1 cellular context compared by ENCODE assay signal in the genomic region with DNA sequence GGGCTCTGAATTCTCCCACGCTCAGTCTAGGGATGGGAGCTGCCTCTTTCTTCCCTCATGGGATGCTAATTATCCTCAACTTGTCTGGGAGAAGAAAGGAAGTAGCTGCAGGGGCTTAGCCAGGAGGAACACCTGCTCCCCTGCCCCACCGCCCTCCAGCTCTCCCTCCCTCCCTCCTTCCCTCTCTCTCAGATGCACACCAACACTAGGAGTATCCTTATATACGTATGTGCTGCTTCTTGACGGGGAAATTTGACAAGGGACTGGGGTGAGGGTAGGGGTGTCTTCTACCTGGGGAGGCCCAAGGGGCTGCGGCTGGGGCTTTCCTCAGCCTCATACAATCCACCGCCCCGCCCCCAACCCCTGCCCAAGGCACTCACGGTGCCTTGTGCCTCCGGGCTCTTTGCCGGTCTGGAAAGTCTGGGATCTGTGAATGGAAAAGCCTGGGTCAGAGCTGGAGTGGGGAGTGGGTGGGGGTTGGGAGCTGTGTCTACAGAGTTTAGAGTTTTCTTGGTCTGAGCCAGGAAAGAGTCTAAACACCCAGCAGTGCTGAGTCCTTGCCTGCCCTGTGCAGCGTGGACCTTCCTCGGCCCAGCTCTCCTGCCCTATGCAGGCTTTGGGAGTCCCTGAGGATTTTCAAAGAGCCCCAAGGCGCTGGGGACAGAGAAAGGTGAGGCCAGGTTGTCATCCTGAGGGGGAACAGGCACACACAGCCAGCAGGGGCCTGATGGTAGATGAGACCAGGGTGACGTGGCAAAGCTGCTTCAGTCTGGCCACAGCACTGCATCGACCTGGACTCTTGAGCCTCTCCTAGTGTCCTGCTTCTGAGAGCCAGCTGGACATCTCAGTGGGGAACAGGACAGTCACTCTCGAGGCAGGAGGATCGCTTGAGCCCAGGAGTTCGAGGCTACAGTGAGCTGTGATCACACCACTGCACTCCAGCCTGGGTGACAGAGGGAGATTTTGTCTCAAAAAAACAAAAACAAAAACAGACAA.
A peak's percentile ranks its signal among the peaks of the same experiment; 100 is the strongest.
TF ChIP-seq lines count a peak whose summit lies in the region.

No MANE protein-coding gene starts in this region.

TF ChIP-seq in HepG2, 621 proteins besides CTCF, POLR2A, EP300 and RAD21 (continues in another document):
- TF ChIP-seq SKI (IDR thresholded peaks at IDR 0.05; ENCODE audit: partially characterized antibody): peak; percentile 11
- TF ChIP-seq FOXA3 (CRISPR knock-in tag; IDR thresholded peaks at IDR 0.05): 0 out of 2 replicates have a peak, but pooled peaks have one; percentile 9
- TF ChIP-seq ZNF292 (CRISPR knock-in tag; IDR thresholded peaks at IDR 0.05; ENCODE audit: borderline replicate concordance, low read depth): peak; percentile 98
- TF ChIP-seq FOXK2 (IDR thresholded peaks at IDR 0.05): no peak
- no peak for TF ChIP-seq SUZ12 (IDR thresholded peaks at IDR 0.05; ENCODE audit: low read depth, low read length)
- 0 out of 2 replicates have a peak, but pooled peaks have one; percentile 33 for TF ChIP-seq CBX5 (CRISPR knock-in tag; IDR thresholded peaks at IDR 0.05; ENCODE audit: borderline replicate concordance)
- TF ChIP-seq NCOA1 (CRISPR knock-in tag; IDR thresholded peaks at IDR 0.05): no peak
- TF ChIP-seq ZNF160 (CRISPR knock-in tag; IDR thresholded peaks at IDR 0.05): no peak
- no peak for TF ChIP-seq CHD4 (IDR thresholded peaks at IDR 0.05; ENCODE audit: borderline replicate concordance, low read length)
- TF ChIP-seq, protein P1, sequence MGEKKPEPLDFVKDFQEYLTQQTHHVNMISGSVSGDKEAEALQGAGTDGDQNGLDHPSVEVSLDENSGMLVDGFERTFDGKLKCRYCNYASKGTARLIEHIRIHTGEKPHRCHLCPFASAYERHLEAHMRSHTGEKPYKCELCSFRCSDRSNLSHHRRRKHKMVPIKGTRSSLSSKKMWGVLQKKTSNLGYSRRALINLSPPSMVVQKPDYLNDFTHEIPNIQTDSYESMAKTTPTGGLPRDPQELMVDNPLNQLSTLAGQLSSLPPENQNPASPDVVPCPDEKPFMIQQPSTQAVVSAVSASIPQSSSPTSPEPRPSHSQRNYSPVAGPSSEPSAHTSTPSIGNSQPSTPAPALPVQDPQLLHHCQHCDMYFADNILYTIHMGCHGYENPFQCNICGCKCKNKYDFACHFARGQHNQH (CRISPR knock-in tag; IDR thresholded peaks at IDR 0.05): peak; percentile 81; the same call in 1 of the 2 replicates
- no peak for TF ChIP-seq BRCA1 (CRISPR knock-in tag; IDR thresholded peaks at IDR 0.05)
- no peak for TF ChIP-seq SP1 (IDR thresholded peaks at IDR 0.05)
- TF ChIP-seq SP1 (CRISPR knock-in tag; IDR thresholded peaks at IDR 0.05): peak; percentile 31; the same call in 1 of the 2 replicates
- TF ChIP-seq, protein P2, sequence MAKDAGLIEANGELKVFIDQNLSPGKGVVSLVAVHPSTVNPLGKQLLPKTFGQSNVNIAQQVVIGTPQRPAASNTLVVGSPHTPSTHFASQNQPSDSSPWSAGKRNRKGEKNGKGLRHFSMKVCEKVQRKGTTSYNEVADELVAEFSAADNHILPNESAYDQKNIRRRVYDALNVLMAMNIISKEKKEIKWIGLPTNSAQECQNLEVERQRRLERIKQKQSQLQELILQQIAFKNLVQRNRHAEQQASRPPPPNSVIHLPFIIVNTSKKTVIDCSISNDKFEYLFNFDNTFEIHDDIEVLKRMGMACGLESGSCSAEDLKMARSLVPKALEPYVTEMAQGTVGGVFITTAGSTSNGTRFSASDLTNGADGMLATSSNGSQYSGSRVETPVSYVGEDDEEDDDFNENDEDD (CRISPR knock-in tag; IDR thresholded peaks at IDR 0.05; ENCODE audit: borderline replicate concordance): no peak
- peak; percentile 84 for TF ChIP-seq CREB1 (IDR thresholded peaks at IDR 0.05)
- no peak; the same call in 1 of the 2 replicates for TF ChIP-seq CREB1 (CRISPR knock-in tag; IDR thresholded peaks at IDR 0.05)
- TF ChIP-seq IRF2 (CRISPR knock-in tag; IDR thresholded peaks at IDR 0.05): peak; percentile 74; the same call in 1 of the 2 replicates
- TF ChIP-seq, protein P3, sequence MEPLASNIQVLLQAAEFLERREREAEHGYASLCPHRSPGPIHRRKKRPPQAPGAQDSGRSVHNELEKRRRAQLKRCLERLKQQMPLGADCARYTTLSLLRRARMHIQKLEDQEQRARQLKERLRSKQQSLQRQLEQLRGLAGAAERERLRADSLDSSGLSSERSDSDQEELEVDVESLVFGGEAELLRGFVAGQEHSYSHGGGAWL (CRISPR knock-in tag; IDR thresholded peaks at IDR 0.05): 0 out of 2 replicates have a peak, but pooled peaks have one; percentile 35
- TF ChIP-seq, protein P4, sequence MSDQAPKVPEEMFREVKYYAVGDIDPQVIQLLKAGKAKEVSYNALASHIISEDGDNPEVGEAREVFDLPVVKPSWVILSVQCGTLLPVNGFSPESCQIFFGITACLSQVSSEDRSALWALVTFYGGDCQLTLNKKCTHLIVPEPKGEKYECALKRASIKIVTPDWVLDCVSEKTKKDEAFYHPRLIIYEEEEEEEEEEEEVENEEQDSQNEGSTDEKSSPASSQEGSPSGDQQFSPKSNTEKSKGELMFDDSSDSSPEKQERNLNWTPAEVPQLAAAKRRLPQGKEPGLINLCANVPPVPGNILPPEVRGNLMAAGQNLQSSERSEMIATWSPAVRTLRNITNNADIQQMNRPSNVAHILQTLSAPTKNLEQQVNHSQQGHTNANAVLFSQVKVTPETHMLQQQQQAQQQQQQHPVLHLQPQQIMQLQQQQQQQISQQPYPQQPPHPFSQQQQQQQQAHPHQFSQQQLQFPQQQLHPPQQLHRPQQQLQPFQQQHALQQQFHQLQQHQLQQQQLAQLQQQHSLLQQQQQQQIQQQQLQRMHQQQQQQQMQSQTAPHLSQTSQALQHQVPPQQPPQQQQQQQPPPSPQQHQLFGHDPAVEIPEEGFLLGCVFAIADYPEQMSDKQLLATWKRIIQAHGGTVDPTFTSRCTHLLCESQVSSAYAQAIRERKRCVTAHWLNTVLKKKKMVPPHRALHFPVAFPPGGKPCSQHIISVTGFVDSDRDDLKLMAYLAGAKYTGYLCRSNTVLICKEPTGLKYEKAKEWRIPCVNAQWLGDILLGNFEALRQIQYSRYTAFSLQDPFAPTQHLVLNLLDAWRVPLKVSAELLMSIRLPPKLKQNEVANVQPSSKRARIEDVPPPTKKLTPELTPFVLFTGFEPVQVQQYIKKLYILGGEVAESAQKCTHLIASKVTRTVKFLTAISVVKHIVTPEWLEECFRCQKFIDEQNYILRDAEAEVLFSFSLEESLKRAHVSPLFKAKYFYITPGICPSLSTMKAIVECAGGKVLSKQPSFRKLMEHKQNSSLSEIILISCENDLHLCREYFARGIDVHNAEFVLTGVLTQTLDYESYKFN (CRISPR knock-in tag; conservative IDR thresholded peaks at IDR 0.05): 0 out of 2 replicates have a peak, but pooled peaks have one; percentile 31
- peak; percentile 75 for TF ChIP-seq TEAD3 (CRISPR knock-in tag; optimal IDR thresholded peaks at IDR 0.05; ENCODE audit: borderline replicate concordance)
- TF ChIP-seq, protein P5, sequence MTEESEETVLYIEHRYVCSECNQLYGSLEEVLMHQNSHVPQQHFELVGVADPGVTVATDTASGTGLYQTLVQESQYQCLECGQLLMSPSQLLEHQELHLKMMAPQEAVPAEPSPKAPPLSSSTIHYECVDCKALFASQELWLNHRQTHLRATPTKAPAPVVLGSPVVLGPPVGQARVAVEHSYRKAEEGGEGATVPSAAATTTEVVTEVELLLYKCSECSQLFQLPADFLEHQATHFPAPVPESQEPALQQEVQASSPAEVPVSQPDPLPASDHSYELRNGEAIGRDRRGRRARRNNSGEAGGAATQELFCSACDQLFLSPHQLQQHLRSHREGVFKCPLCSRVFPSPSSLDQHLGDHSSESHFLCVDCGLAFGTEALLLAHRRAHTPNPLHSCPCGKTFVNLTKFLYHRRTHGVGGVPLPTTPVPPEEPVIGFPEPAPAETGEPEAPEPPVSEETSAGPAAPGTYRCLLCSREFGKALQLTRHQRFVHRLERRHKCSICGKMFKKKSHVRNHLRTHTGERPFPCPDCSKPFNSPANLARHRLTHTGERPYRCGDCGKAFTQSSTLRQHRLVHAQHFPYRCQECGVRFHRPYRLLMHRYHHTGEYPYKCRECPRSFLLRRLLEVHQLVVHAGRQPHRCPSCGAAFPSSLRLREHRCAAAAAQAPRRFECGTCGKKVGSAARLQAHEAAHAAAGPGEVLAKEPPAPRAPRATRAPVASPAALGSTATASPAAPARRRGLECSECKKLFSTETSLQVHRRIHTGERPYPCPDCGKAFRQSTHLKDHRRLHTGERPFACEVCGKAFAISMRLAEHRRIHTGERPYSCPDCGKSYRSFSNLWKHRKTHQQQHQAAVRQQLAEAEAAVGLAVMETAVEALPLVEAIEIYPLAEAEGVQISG (CRISPR knock-in tag; IDR thresholded peaks at IDR 0.05): peak; percentile 48
- TF ChIP-seq SMAD9 (CRISPR knock-in tag; IDR thresholded peaks at IDR 0.05): no peak
- TF ChIP-seq, protein P6, sequence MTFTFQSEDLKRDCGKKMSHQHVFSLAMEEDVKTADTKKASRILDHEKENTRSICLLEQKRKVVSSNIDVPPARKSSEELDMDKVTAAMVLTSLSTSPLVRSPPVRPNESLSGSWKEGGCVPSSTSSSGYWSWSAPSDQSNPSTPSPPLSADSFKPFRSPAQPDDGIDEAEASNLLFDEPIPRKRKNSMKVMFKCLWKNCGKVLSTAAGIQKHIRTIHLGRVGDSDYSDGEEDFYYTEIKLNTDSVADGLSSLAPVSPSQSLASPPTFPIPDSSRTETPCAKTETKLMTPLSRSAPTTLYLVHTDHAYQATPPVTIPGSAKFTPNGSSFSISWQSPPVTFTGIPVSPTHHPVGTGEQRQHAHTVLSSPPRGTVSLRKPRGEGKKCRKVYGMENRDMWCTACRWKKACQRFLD (CRISPR knock-in tag; IDR thresholded peaks at IDR 0.05; ENCODE audit: borderline replicate concordance): 0 out of 2 replicates have a peak, but pooled peaks have one; percentile 38
- no peak for TF ChIP-seq ETS1 (CRISPR knock-in tag; IDR thresholded peaks at IDR 0.05)
- TF ChIP-seq HMG20A (CRISPR knock-in tag; IDR thresholded peaks at IDR 0.05; ENCODE audit: borderline replicate concordance): no peak
- TF ChIP-seq ZNF326 (CRISPR knock-in tag; IDR thresholded peaks at IDR 0.05; ENCODE audit: borderline replicate concordance): no peak
- TF ChIP-seq HDAC2 (CRISPR knock-in tag; IDR thresholded peaks at IDR 0.05): peak; percentile 32; the same call in 1 of the 2 replicates
- TF ChIP-seq ATF7-NPFF (CRISPR knock-in tag; IDR thresholded peaks at IDR 0.05; ENCODE audit: low read depth): 0 out of 2 replicates have a peak, but pooled peaks have one; percentile 42
- TF ChIP-seq ZNF280D (CRISPR knock-in tag; IDR thresholded peaks at IDR 0.05): 0 out of 2 replicates have a peak, but pooled peaks have one; percentile 75
- TF ChIP-seq, protein P7, sequence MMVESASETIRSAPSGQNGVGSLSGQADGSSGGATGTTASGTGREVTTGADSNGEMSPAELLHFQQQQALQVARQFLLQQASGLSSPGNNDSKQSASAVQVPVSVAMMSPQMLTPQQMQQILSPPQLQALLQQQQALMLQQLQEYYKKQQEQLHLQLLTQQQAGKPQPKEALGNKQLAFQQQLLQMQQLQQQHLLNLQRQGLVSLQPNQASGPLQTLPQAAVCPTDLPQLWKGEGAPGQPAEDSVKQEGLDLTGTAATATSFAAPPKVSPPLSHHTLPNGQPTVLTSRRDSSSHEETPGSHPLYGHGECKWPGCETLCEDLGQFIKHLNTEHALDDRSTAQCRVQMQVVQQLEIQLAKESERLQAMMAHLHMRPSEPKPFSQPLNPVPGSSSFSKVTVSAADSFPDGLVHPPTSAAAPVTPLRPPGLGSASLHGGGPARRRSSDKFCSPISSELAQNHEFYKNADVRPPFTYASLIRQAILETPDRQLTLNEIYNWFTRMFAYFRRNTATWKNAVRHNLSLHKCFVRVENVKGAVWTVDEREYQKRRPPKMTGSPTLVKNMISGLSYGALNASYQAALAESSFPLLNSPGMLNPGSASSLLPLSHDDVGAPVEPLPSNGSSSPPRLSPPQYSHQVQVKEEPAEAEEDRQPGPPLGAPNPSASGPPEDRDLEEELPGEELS (CRISPR knock-in tag; IDR thresholded peaks at IDR 0.05): peak; percentile 21; the same call in 1 of the 2 replicates
- no peak for TF ChIP-seq ZNF83 (CRISPR knock-in tag; IDR thresholded peaks at IDR 0.05; ENCODE audit: borderline replicate concordance)
- TF ChIP-seq ZBTB7A (CRISPR knock-in tag; IDR thresholded peaks at IDR 0.05): no peak
- TF ChIP-seq IRX3 (CRISPR knock-in tag; IDR thresholded peaks at IDR 0.05; ENCODE audit: borderline replicate concordance, low read depth): no peak
- TF ChIP-seq, protein P8, sequence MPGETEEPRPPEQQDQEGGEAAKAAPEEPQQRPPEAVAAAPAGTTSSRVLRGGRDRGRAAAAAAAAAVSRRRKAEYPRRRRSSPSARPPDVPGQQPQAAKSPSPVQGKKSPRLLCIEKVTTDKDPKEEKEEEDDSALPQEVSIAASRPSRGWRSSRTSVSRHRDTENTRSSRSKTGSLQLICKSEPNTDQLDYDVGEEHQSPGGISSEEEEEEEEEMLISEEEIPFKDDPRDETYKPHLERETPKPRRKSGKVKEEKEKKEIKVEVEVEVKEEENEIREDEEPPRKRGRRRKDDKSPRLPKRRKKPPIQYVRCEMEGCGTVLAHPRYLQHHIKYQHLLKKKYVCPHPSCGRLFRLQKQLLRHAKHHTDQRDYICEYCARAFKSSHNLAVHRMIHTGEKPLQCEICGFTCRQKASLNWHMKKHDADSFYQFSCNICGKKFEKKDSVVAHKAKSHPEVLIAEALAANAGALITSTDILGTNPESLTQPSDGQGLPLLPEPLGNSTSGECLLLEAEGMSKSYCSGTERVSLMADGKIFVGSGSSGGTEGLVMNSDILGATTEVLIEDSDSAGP (CRISPR knock-in tag; IDR thresholded peaks at IDR 0.05; ENCODE audit: borderline replicate concordance): peak; percentile 64
